Comparison of ENCODE assay signal across 13 cellular contexts in the genomic region with DNA sequence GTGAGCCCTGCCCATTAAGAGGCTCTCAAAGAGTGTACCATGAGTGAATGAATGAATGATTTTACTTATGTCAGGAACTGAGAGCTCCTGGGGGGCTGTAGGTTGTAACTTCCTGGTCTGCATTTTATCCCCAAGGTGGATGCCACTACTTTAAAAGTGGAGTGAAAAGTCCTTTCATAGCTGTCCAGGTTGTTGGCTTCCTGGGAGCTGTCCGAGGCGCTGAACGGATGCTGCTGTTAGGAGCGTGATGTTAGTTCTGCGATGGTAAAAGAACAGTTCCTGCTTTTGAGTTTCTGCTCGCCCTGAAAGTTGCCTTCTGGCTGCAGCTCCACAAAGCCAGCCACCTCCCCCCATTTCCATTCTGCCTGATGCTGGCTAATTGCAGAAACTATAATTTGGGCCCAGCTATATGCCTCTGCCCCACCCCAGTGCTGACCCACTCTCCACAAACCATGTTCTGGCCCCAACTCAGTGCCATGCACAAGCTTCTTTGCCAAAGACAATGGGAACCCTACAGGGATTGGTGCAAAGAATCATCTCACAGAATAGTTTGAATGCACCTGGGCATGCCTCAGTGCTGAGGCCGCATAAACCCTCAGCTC.
DNase-seq lines count a peak whose midpoint lies in the region; ATAC-seq and TF ChIP-seq lines count a peak whose summit lies in the region.
"Had no signal": no experiment of that assay in that cellular context is flagged by ENCODE, and none has a peak within 500 bp of the region (broad histone marks: within the 10 kb centered on the region; RNA-seq: fewer than 3 reads in every experiment).

No MANE protein-coding gene starts in this region.

- ATAC-seq in HG02870 (IDR thresholded peaks at IDR 0.05; ENCODE audit: unreplicated experiment): no peak
- ATAC-seq: psoas muscle had no signal

- DNase-seq in activated CD4-positive, alpha-beta T cell treated with anti-CD3 and anti-CD28 coated beads, Interleukin-2, amount 50 U/mL, for 1 hour: peak; percentile 13
- DNase-seq in activated CD4-positive, alpha-beta T cell treated with anti-CD3 and anti-CD28 coated beads, Interleukin-2, amount 50 U/mL, for 4 hours: no peak
- DNase-seq in HuH-7 (ENCODE audit: low spot score) (peak; percentile 34), choroid plexus epithelial cell (ENCODE audit: low read depth) (peak; percentile 18), NCI-H69 (lab: John Stamatoyannopoulos, UW) (no peak)
- DNase-seq in stimulated activated CD4-positive, alpha-beta T cell treated with anti-CD3 and anti-CD28 coated beads, Interleukin-12 subunit alpha, Interleukin-12 subunit beta, amount 100 ng/mL, for 4 hours: peak; percentile 6
- no peak for DNase-seq in T-helper 2 cell treated with Interferon-gamma antibody and Interleukin-4, amounts not matched to agents 5 μg/mL and 100 μg/mL, for 36 hours (ENCODE audit: low spot score)
- DNase-seq: NCI-H1092, NCI-H82 had no signal

- no peak for TF ChIP-seq CTCF in choroid plexus epithelial cell (conservative IDR thresholded peaks at IDR 0.05; ENCODE audit: low read depth, low read length)

- no peaks in the 10 kb centered on the region for H3K36me3 Mint-ChIP-seq in T-helper 2 cell treated with Interferon-gamma antibody and Interleukin-4, amounts not matched to agents 5 μg/mL and 100 μg/mL, for 36 hours (ENCODE audit: low read depth)
- H3K36me3 Mint-ChIP-seq: memory B cell had no signal

- peaks cover 3% of the 10 kb centered on the region for H3K9me3 Mint-ChIP-seq in T-helper 2 cell treated with Interferon-gamma antibody and Interleukin-4, amounts not matched to agents 5 μg/mL and 100 μg/mL, for 36 hours
- H3K9me3 Mint-ChIP-seq: activated T-helper 1 cell treated with anti-CD3 and anti-CD28 coated beads, Interleukin-12 subunit alpha, Interleukin-12 subunit beta, Interleukin-2, Interleukin-4 antibody, amounts not matched to agents 30 ng/mL and 10 ng/mL and 1 ng/mL, durations not matched to agents 14 hours and 24 hours and 36 hours had no signal

- no peaks in the 10 kb centered on the region for H3K27me3 Mint-ChIP-seq in T-helper 2 cell treated with Interferon-gamma antibody and Interleukin-4, amounts not matched to agents 5 μg/mL and 100 μg/mL, for 36 hours (ENCODE audit: low read depth)
- H3K27me3 Mint-ChIP-seq: memory B cell had no signal

- no peak overlapping the region for H3K4me3 ChIP-seq in choroid plexus epithelial cell (ENCODE audit: low read depth, low read length)
- H3K4me3 ChIP-seq: psoas muscle had no signal

- no peak overlapping the region for H3K4me3 Mint-ChIP-seq in T-helper 2 cell treated with Interferon-gamma antibody and Interleukin-4, amounts not matched to agents 5 μg/mL and 100 μg/mL, for 36 hours
- H3K4me3 Mint-ChIP-seq: activated T-helper 1 cell treated with anti-CD3 and anti-CD28 coated beads, Interleukin-12 subunit alpha, Interleukin-12 subunit beta, Interleukin-2, Interleukin-4 antibody, amounts not matched to agents 30 ng/mL and 10 ng/mL and 1 ng/mL, durations not matched to agents 14 hours and 24 hours and 36 hours; memory B cell had no signal

- no peaks in the 10 kb centered on the region for H3K4me1 Mint-ChIP-seq in T-helper 2 cell treated with Interferon-gamma antibody and Interleukin-4, amounts not matched to agents 5 μg/mL and 100 μg/mL, for 36 hours (ENCODE audit: low read depth)
- H3K4me1 Mint-ChIP-seq: memory B cell had no signal

- no peak overlapping the region for H3K27ac Mint-ChIP-seq in T-helper 2 cell treated with Interferon-gamma antibody and Interleukin-4, amounts not matched to agents 5 μg/mL and 100 μg/mL, for 36 hours
- H3K27ac Mint-ChIP-seq: activated T-helper 1 cell treated with anti-CD3 and anti-CD28 coated beads, Interleukin-12 subunit alpha, Interleukin-12 subunit beta, Interleukin-2, Interleukin-4 antibody, amounts not matched to agents 30 ng/mL and 10 ng/mL and 1 ng/mL, durations not matched to agents 14 hours and 24 hours and 36 hours; memory B cell had no signal

Comparison
In these comparisons a context has a peak if more than half of its experiments do, and no peak if none do; other contexts are left out.
1. DNase-seq: peak in activated CD4-positive, alpha-beta T cell treated with anti-CD3 and anti-CD28 coated beads, Interleukin-2, amount 50 U/mL, for 1 hour (single experiment), HuH-7 (single experiment), choroid plexus epithelial cell (single experiment) and stimulated activated CD4-positive, alpha-beta T cell treated with anti-CD3 and anti-CD28 coated beads, Interleukin-12 subunit alpha, Interleukin-12 subunit beta, amount 100 ng/mL, for 4 hours (single experiment); none in activated CD4-positive, alpha-beta T cell treated with anti-CD3 and anti-CD28 coated beads, Interleukin-2, amount 50 U/mL, for 4 hours (0 of 2), T-helper 2 cell treated with Interferon-gamma antibody and Interleukin-4, amounts not matched to agents 5 μg/mL and 100 μg/mL, for 36 hours (single experiment) and NCI-H69 (single experiment).